Comparison of ENCODE assay signal across 1 cellular context in genomic region chr6:123830110-123830509, GRCh38.
TF ChIP-seq lines count a peak whose summit lies in the region.

No MANE protein-coding gene starts in this region.

TF ChIP-seq in HEK293, 187 proteins besides CTCF, POLR2A, EP300 and RAD21 (continued from another document):
- TF ChIP-seq PRDM4 (tag by site-specific recombination; IDR thresholded peaks at IDR 0.05) (peak; percentile 69), TCF7L2 (IDR thresholded peaks at IDR 0.05; ENCODE audit: borderline replicate concordance, low read depth, low read length) (peak; percentile 97), ZNF473 (tag by site-specific recombination; IDR thresholded peaks at IDR 0.05) (no peak), ZNF580 (tag by site-specific recombination; IDR thresholded peaks at IDR 0.05) (0 out of 2 replicates have a peak, but pooled peaks have one; percentile 24), ZNF548 (tag by site-specific recombination; IDR thresholded peaks at IDR 0.05) (no peak), ZNF654 (tag by site-specific recombination; IDR thresholded peaks at IDR 0.05; ENCODE audit: low read depth) (no peak), ZNF549 (tag by site-specific recombination; IDR thresholded peaks at IDR 0.05) (no peak), FEZF1 (tag by site-specific recombination; IDR thresholded peaks at IDR 0.05) (peak; percentile 97)
TF ChIP-seq in HEK293: peak in this region for 12.
